Comparison of ENCODE assay signal across 18 cellular contexts in the genomic region with DNA sequence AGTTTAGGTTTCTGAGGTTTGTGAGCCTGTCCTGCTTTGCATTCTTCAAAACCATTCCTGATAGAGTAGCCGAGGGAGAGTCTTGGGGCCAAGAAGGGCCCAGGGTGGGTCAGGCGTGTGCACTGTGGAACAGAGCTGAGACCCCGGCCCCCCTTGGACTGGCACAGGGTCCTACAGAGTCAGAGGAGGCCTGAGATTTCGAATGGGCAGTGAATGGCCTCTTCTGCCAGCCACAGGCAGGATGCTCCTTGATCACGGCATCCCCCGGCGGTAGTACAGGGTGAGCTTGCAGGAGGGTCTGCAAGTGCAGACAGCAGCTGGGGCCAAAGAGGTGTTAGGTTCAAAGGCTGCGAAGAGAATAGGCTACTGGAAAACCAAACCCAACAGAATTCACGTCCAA. TPM values are rescaled to one million over a fixed set of nuclear protein-coding genes. Genes with fewer than 3 reads are reported as not detected.
"Had no signal": no experiment of that assay in that cellular context is flagged by ENCODE, and none has a peak within 500 bp of the region (broad histone marks: within the 10 kb centered on the region; RNA-seq: fewer than 3 reads in every experiment).

No MANE protein-coding gene starts in this region.

- ATAC-seq: activated CD8-positive, alpha-beta memory T cell treated with anti-CD3 and anti-CD28 coated beads, Interleukin-2, amount 10 ng/mL, durations not matched to agents 7 days and 5 days; gastrocnemius medialis; heart left ventricle; sciatic nerve had no signal

- H3K4me3 ChIP-seq: adrenal gland, dorsolateral prefrontal cortex, gastrocnemius medialis, heart left ventricle, ovary, tibial artery, uterus had no signal

- H3K4me3 Mint-ChIP-seq: activated B cell treated with CpG ODN at 0.5 μM for 24 hours; activated CD4-positive, alpha-beta T cell treated with anti-CD3 and anti-CD28 coated beads, Interleukin-2, amount 10 ng/mL, durations not matched to agents 7 days and 5 days; activated CD8-positive, alpha-beta memory T cell treated with anti-CD3 and anti-CD28 coated beads, Interleukin-2, amount 10 ng/mL, durations not matched to agents 7 days and 5 days; T-helper 2 cell treated with Interferon-gamma antibody and Interleukin-4, amounts not matched to agents 5 μg/mL and 100 μg/mL, for 36 hours had no signal

- H3K27ac ChIP-seq: adrenal gland, dorsolateral prefrontal cortex, gastrocnemius medialis, heart left ventricle, ovary, uterus had no signal

- H3K27me3 Mint-ChIP-seq: activated B cell treated with CpG ODN at 0.5 μM for 24 hours; activated CD4-positive, alpha-beta T cell treated with anti-CD3 and anti-CD28 coated beads, Interleukin-2, amount 10 ng/mL, durations not matched to agents 7 days and 5 days; activated CD8-positive, alpha-beta memory T cell treated with anti-CD3 and anti-CD28 coated beads, Interleukin-2, amount 10 ng/mL, durations not matched to agents 7 days and 5 days had no signal

- H3K27ac Mint-ChIP-seq: activated B cell treated with CpG ODN at 0.5 μM for 24 hours; activated CD4-positive, alpha-beta T cell treated with anti-CD3 and anti-CD28 coated beads, Interleukin-2, amount 10 ng/mL, durations not matched to agents 7 days and 5 days; T-helper 2 cell treated with Interferon-gamma antibody and Interleukin-4, amounts not matched to agents 5 μg/mL and 100 μg/mL, for 36 hours had no signal

- H3K9me3 ChIP-seq: adrenal gland, gastrocnemius medialis, heart left ventricle, ovary, tibial artery, uterus had no signal

- H3K9me3 Mint-ChIP-seq: activated B cell treated with CpG ODN at 0.5 μM for 24 hours; activated CD4-positive, alpha-beta T cell treated with anti-CD3 and anti-CD28 coated beads, Interleukin-2, amount 10 ng/mL, durations not matched to agents 7 days and 5 days; immature natural killer cell; T-helper 2 cell treated with Interferon-gamma antibody and Interleukin-4, amounts not matched to agents 5 μg/mL and 100 μg/mL, for 36 hours had no signal

- H3K27me3 ChIP-seq: adrenal gland, dorsolateral prefrontal cortex, gastrocnemius medialis, heart left ventricle, ovary, tibial artery, uterus had no signal

- DNase-seq: activated B cell treated with CpG ODN at 0.5 μM for 24 hours; activated CD4-positive, alpha-beta T cell treated with anti-CD3 and anti-CD28 coated beads, Interleukin-2, amount 10 ng/mL, durations not matched to agents 7 days and 5 days; activated CD8-positive, alpha-beta memory T cell treated with anti-CD3 and anti-CD28 coated beads, Interleukin-2, amount 10 ng/mL, durations not matched to agents 7 days and 5 days; activated effector memory CD4-positive, alpha-beta T cell treated with anti-CD3 and anti-CD28 coated beads, Interleukin-2, amount 50 U/mL, for 16 hours; activated T-cell treated with anti-CD3 and anti-CD28 coated beads, Interleukin-2, amount 50 U/mL, for 1 hour; adrenal gland; dorsolateral prefrontal cortex; erythroblast; gastrocnemius medialis; immature natural killer cell; mesendoderm; ovary; SW 1271; tibial artery; uterus had no signal

- H3K36me3 ChIP-seq: ovary, uterus had no signal

RNA-seq across cellular contexts. Expression of a gene that starts 37.0 kb away (rescaled TPM):
- total RNA-seq: activated B cell treated with CpG ODN at 0.5 μM for 24 hours had no signal
